In the genomic region with DNA sequence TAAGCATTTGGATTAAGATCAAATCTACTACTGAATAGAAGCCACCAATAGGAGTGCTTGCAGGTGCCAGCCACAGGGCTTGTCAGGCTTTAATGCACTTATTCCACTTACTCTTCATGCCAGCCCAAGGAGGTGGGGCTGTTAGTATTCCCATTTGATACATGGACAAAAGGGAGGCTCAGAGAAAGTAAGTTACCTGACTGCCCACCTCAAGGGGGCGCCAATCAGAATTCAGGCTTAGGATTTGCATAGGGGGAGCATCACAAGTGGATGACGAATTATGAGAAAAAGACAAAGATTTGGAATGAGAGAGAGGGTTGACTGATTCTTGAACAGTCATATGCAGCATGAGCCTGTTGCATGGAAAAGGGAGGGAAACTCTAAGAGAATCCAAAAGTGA, we compare ENCODE assay signal across 10 cellular contexts.
DNase-seq lines count a peak whose midpoint lies in the region; ATAC-seq and TF ChIP-seq lines count a peak whose summit lies in the region.
"Had no signal": no experiment of that assay in that cellular context is flagged by ENCODE, and none has a peak within 500 bp of the region (broad histone marks: within the 10 kb centered on the region; RNA-seq: fewer than 3 reads in every experiment).

No MANE protein-coding gene starts in this region.

- H3K9me3 Mint-ChIP-seq in activated T-helper 17 cell treated with anti-CD3 and anti-CD28 coated beads, Interleukin-2, amount 50 U/mL, for 72 hours: no peaks in the 10 kb centered on the region
- no peaks in the 10 kb centered on the region for H3K9me3 Mint-ChIP-seq in neural progenitor cell

- H3K36me3 Mint-ChIP-seq in activated T-helper 17 cell treated with anti-CD3 and anti-CD28 coated beads, Interleukin-2, amount 50 U/mL, for 72 hours (ENCODE audit: low read depth): no peaks in the 10 kb centered on the region
- H3K36me3 Mint-ChIP-seq in neural progenitor cell: no peaks in the 10 kb centered on the region

- no peaks in the 10 kb centered on the region for H3K79me2 ChIP-seq in neural progenitor cell (ENCODE audit: low read depth)

- H3K36me3 ChIP-seq in neural progenitor cell: no peaks in the 10 kb centered on the region
- H3K36me3 ChIP-seq: adrenal gland, Peyer's patch had no signal

- no peaks in the 10 kb centered on the region for H4K20me1 ChIP-seq in neural progenitor cell (ENCODE audit: low read depth)

- peak; percentile 62 for TF ChIP-seq CTCF in neural progenitor cell (IDR thresholded peaks at IDR 0.05)

- no peaks in the 10 kb centered on the region for H3K4me1 ChIP-seq in neural progenitor cell
- H3K4me1 ChIP-seq: adrenal gland, Peyer's patch had no signal

- DNase-seq in Daoy (ENCODE audit: low read depth) (peak; percentile 10), HS-5 (ENCODE audit: low read depth) (peak; percentile 23), neural progenitor cell (ENCODE audit: low spot score) (peak; percentile 39), DMS79 treated with DMSO at 0.1 percent for 48 hours (lab: John Stamatoyannopoulos, UW) (no peak)
- DNase-seq: Peyer's patch had no signal

- peaks cover 12% of the 10 kb centered on the region for H3K27me3 Mint-ChIP-seq in activated T-helper 17 cell treated with anti-CD3 and anti-CD28 coated beads, Interleukin-2, amount 50 U/mL, for 72 hours
- H3K27me3 Mint-ChIP-seq in neural progenitor cell (ENCODE audit: insufficient read depth, low read depth): peaks cover 2% of the 10 kb centered on the region

- no peak overlapping the region for H3K4me3 ChIP-seq in neural progenitor cell
- H3K4me3 ChIP-seq: adrenal gland, Peyer's patch had no signal

- no peak overlapping the region for H3K27ac Mint-ChIP-seq in activated T-helper 17 cell treated with anti-CD3 and anti-CD28 coated beads, Interleukin-2, amount 50 U/mL, for 72 hours
- no peak overlapping the region for H3K27ac Mint-ChIP-seq in neural progenitor cell

- H3K9ac ChIP-seq in neural progenitor cell: no peak overlapping the region

- H3F3A ChIP-seq in neural progenitor cell (ENCODE audit: low read depth): no peaks in the 10 kb centered on the region

- no peaks in the 10 kb centered on the region for H3K27me3 ChIP-seq in neural progenitor cell
- H3K27me3 ChIP-seq: adrenal gland, Peyer's patch had no signal

- no peak overlapping the region for H3K4me2 ChIP-seq in neural progenitor cell

- H3K27ac ChIP-seq in neural progenitor cell: no peak overlapping the region
- H3K27ac ChIP-seq: adrenal gland, Peyer's patch had no signal

- H3K9me3 ChIP-seq in neural progenitor cell (ENCODE audit: low read depth): no peaks in the 10 kb centered on the region
- H3K9me3 ChIP-seq: adrenal gland, Peyer's patch had no signal

- H3K4me1 Mint-ChIP-seq in activated T-helper 17 cell treated with anti-CD3 and anti-CD28 coated beads, Interleukin-2, amount 50 U/mL, for 72 hours: no peaks in the 10 kb centered on the region
- no peaks in the 10 kb centered on the region for H3K4me1 Mint-ChIP-seq in neural progenitor cell

- no peak overlapping the region for H2AFZ ChIP-seq in neural progenitor cell (replicated peaks)

- H3K4me3 Mint-ChIP-seq in activated T-helper 17 cell treated with anti-CD3 and anti-CD28 coated beads, Interleukin-2, amount 50 U/mL, for 72 hours: no peak overlapping the region
- H3K4me3 Mint-ChIP-seq in neural progenitor cell: no peak overlapping the region

- peak; percentile 65 for ATAC-seq in activated T-helper 17 cell treated with anti-CD3 and anti-CD28 coated beads, Interleukin-2, amount 50 U/mL, for 72 hours (replicated peaks)
- ATAC-seq in HG02870 (IDR thresholded peaks at IDR 0.05; ENCODE audit: unreplicated experiment) (no peak), HG02938 (IDR thresholded peaks at IDR 0.05; ENCODE audit: unreplicated experiment) (no peak), GM21529 (IDR thresholded peaks at IDR 0.05; ENCODE audit: unreplicated experiment) (no peak)
